25 cellular contexts compared by ENCODE assay signal in genomic region chr1:54782156-54782555, GRCh38. TPM values are rescaled to one million over a fixed set of nuclear protein-coding genes. Genes with fewer than 3 reads are reported as not detected.
"Had no signal": no experiment of that assay in that cellular context is flagged by ENCODE, and none has a peak within 500 bp of the region (broad histone marks: within the 10 kb centered on the region; RNA-seq: fewer than 3 reads in every experiment).

No MANE protein-coding gene starts in this region.

- H3K4me1 Mint-ChIP-seq: activated CD4-positive, alpha-beta T cell treated with anti-CD3 and anti-CD28 coated beads, Interleukin-2, amount 10 ng/mL, durations not matched to agents 7 days and 5 days had no signal

- ATAC-seq: activated T-cell treated with anti-CD3 and anti-CD28 coated beads, Interleukin-2, amount 50 U/mL, for 4 hours; K562 had no signal

- H3K4me3 ChIP-seq: K562, Peyer's patch had no signal

- H3K27ac ChIP-seq: Peyer's patch had no signal

- H3K9me3 Mint-ChIP-seq: activated CD4-positive, alpha-beta memory T cell treated with anti-CD3 and anti-CD28 coated beads for 36 hours; activated CD4-positive, alpha-beta T cell treated with anti-CD3 and anti-CD28 coated beads, Interleukin-2, amount 10 ng/mL, durations not matched to agents 7 days and 5 days; activated naive CD4-positive, alpha-beta T cell treated with anti-CD3 and anti-CD28 coated beads for 36 hours; activated T-cell treated with anti-CD3 and anti-CD28 coated beads, Interleukin-2, amount 50 U/mL, for 4 hours had no signal

- H3K27me3 ChIP-seq: Peyer's patch had no signal

- H3K27me3 Mint-ChIP-seq: activated CD4-positive, alpha-beta memory T cell treated with anti-CD3 and anti-CD28 coated beads for 36 hours; activated CD4-positive, alpha-beta T cell treated with anti-CD3 and anti-CD28 coated beads, Interleukin-2, amount 10 ng/mL, durations not matched to agents 7 days and 5 days; activated naive CD8-positive, alpha-beta T cell had no signal

- H3K36me3 Mint-ChIP-seq: brain had no signal

- H3K27ac Mint-ChIP-seq: activated CD4-positive, alpha-beta memory T cell treated with anti-CD3 and anti-CD28 coated beads for 36 hours; activated CD4-positive, alpha-beta T cell treated with anti-CD3 and anti-CD28 coated beads, Interleukin-2, amount 10 ng/mL, durations not matched to agents 7 days and 5 days; activated naive CD4-positive, alpha-beta T cell treated with anti-CD3 and anti-CD28 coated beads for 36 hours; activated naive CD8-positive, alpha-beta T cell; brain had no signal

- H3K9me3 ChIP-seq: Peyer's patch had no signal

- FAIRE-seq: astrocyte, K562, TTC549 had no signal

- H3K4me1 ChIP-seq: Peyer's patch had no signal

- H3K4me3 Mint-ChIP-seq: activated CD4-positive, alpha-beta memory T cell treated with anti-CD3 and anti-CD28 coated beads for 36 hours; activated CD4-positive, alpha-beta T cell treated with anti-CD3 and anti-CD28 coated beads, Interleukin-2, amount 10 ng/mL, durations not matched to agents 7 days and 5 days; activated naive CD4-positive, alpha-beta T cell treated with anti-CD3 and anti-CD28 coated beads for 36 hours; activated naive CD8-positive, alpha-beta T cell; activated T-cell treated with anti-CD3 and anti-CD28 coated beads, Interleukin-2, amount 50 U/mL, for 4 hours had no signal

- DNase-seq: activated CD4-positive, alpha-beta memory T cell treated with anti-CD3 and anti-CD28 coated beads for 36 hours; activated CD4-positive, alpha-beta T cell treated with anti-CD3 and anti-CD28 coated beads, Interleukin-2, amount 10 ng/mL, durations not matched to agents 7 days and 5 days; activated CD4-positive, CD25-positive, alpha-beta regulatory T cell; activated CD8-positive, alpha-beta memory T cell treated with anti-CD3 and anti-CD28 coated beads for 24 hours; activated gamma-delta T cell; activated naive CD4-positive, alpha-beta T cell treated with anti-CD3 and anti-CD28 coated beads for 36 hours; activated T-cell treated with anti-CD3 and anti-CD28 coated beads, Interleukin-2, amount 50 U/mL, for 4 hours; amygdala; Kasumi-1; NCI-H1048; NCI-H146; NCI-H187 treated with DMSO at 0.1 percent for 48 hours; NCI-H2081 treated with DMSO at 0.1 percent for 48 hours; NCI-H446; NCI-H524; Peyer's patch; SHP77 treated with DMSO at 0.1 percent for 48 hours; T-helper 2 cell; T1000 had no signal

RNA-seq across cellular contexts. Expression of gene TTC22, which starts 19.0 kb away (rescaled TPM):
- total RNA-seq: astrocyte, K562, SK-MEL-5 had no signal
